Comparison of ENCODE assay signal across 13 cellular contexts in the genomic region with DNA sequence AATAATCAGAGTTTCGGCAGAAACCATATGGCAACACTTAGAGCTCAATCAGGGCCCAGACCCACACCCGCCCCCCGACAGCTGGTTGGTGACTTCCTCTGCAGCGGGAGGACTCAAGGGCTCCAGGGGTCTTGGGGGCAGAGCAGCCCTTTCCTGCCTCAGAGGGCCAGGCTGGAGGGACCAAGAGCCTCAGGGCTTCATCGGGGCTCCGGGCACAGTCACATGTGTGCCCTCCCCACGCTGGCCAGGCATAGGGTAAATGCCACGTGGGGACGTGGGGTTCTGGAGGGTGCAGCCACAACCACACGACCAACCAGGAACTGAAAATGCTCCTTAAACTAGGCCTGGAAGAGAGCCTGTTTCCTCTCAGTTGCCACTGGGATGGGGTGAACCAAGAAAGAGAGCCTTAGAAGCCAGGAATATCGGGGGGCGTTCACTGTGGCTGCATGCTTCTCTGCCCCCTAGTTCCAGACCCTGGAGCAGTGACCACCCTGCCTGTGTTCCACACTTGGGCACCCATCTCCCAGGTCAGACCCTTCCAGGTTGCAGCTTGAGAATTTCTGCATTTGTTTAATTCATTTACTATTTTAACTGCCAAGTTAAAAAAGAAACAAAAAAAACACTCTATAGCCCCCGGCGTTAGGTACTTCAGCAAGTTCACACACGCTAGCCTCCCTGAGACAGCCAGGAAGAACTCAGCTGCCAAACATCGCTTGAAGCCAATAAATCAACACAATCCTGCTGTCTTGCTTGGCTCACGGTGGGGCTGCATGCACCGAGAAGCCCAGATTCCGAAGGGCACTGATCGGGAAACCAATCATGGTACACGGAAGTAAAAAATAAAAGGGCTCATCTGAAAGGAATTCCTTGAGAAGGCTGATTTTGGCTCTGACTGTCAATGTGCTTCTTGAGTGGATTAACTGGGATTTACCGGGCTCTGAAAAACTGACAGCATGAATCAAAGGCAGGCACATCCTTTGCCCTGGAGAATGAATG. TPM values are rescaled to one million over a fixed set of nuclear protein-coding genes. Genes with fewer than 3 reads are reported as not detected.
DNase-seq lines count a peak whose midpoint lies in the region; ATAC-seq, FAIRE-seq and TF ChIP-seq lines count a peak whose summit lies in the region.
"Had no signal": no experiment of that assay in that cellular context is flagged by ENCODE, and none has a peak within 500 bp of the region (broad histone marks: within the 10 kb centered on the region; RNA-seq: fewer than 3 reads in every experiment).

No MANE protein-coding gene starts in this region.

- no peaks in the 10 kb centered on the region for H3K79me2 ChIP-seq in mesendoderm (ENCODE audit: control insufficient read depth, insufficient read depth, low read length)

- WGBS in mesendoderm (ENCODE audit: extremely low coverage, insufficient coverage, low lambda C conversion rate), result no CpG with 5 or more reads among the region's 22 CpGs

- no peak overlapping the region for H3K18ac ChIP-seq in mesendoderm (ENCODE audit: low read length)

- no peak overlapping the region for H3K9ac ChIP-seq in BLaER1 treated with 17β-estradiol and CSF1 and Interleukin-3, amounts not matched to agents 10 nM and 100 nM
- no peak overlapping the region for H3K9ac ChIP-seq in mesendoderm (ENCODE audit: low read length)

- no peaks in the 10 kb centered on the region for H3K79me1 ChIP-seq in mesendoderm (ENCODE audit: low read length)

- no peaks in the 10 kb centered on the region for H3K36me3 ChIP-seq in BLaER1 treated with 17β-estradiol and CSF1 and Interleukin-3, amounts not matched to agents 10 nM and 100 nM
- H3K36me3 ChIP-seq in brain microvascular endothelial cell (replicated peaks) (no peaks in the 10 kb centered on the region), uterus (no peaks in the 10 kb centered on the region), mesendoderm (ENCODE audit: control insufficient read depth, insufficient read depth, low read length) (no peaks in the 10 kb centered on the region)

- H3K4ac ChIP-seq in mesendoderm (ENCODE audit: low read depth, low read length), result no peak overlapping the region

- FAIRE-seq in GM12891 (lab: Jason Lieb, UNC), result no peak

- no peak overlapping the region for H4K8ac ChIP-seq in mesendoderm (ENCODE audit: low read depth, low read length)

- no peak overlapping the region for H3K23ac ChIP-seq in mesendoderm (ENCODE audit: low read length)

- H3K9me3 ChIP-seq in BLaER1 treated with 17β-estradiol and CSF1 and Interleukin-3, amounts not matched to agents 10 nM and 100 nM (replicated peaks in 1 of 11), result peaks cover 0 to 6% (median 4%) of the 10 kb centered on the region in 11 experiments; a peak in 9 of 22 replicates
- no peaks in the 10 kb centered on the region for H3K9me3 ChIP-seq in uterus

- no peak overlapping the region for H3K4me3 ChIP-seq in BLaER1 treated with 17β-estradiol and CSF1 and Interleukin-3, amounts not matched to agents 10 nM and 100 nM
- H3K4me3 ChIP-seq in brain microvascular endothelial cell (ENCODE audit: low read depth, low read length) (no peak overlapping the region), uterus (no peak overlapping the region), mesendoderm (ENCODE audit: low read length) (no peak overlapping the region)

- no peak for ATAC-seq in HG03521 (IDR thresholded peaks at IDR 0.05; ENCODE audit: unreplicated experiment)

- no peak overlapping the region for H2BK5ac ChIP-seq in mesendoderm (ENCODE audit: low read length)

- no peak overlapping the region for H4K5ac ChIP-seq in mesendoderm (ENCODE audit: low read length)

- H3K4me1 ChIP-seq in BLaER1 treated with 17β-estradiol and CSF1 and Interleukin-3, amounts not matched to agents 10 nM and 100 nM, result peaks cover 33 to 58% (median 48%) of the 10 kb centered on the region in 10 experiments
- H3K4me1 ChIP-seq in uterus (no peaks in the 10 kb centered on the region), mesendoderm (ENCODE audit: control insufficient read depth, low read depth, low read length) (no peaks in the 10 kb centered on the region)

- TF ChIP-seq POLR2A in uterus (IDR thresholded peaks at IDR 0.05), result no peak
- TF ChIP-seq POLR2A in GM12891 (IDR thresholded peaks at IDR 0.05; ENCODE audit: low read depth, low read length), result no peak

- no peak overlapping the region for H2BK15ac ChIP-seq in mesendoderm (replicated peaks; ENCODE audit: low read depth)

- intact Hi-C loops in uterus (cut with DNase I; ENCODE audit: low total_unique reads), result no loop called here

- peaks cover 0 to 23% (median 0%) of the 10 kb centered on the region in 11 experiments; a peak in 6 of 22 replicates for H3K27me3 ChIP-seq in BLaER1 treated with 17β-estradiol and CSF1 and Interleukin-3, amounts not matched to agents 10 nM and 100 nM
- H3K27me3 ChIP-seq in brain microvascular endothelial cell (replicated peaks) (peaks cover 1% of the 10 kb centered on the region), uterus (no peaks in the 10 kb centered on the region), mesendoderm (ENCODE audit: insufficient read depth, low read length, poor library complexity) (no peaks in the 10 kb centered on the region)

- no peak overlapping the region for H2BK120ac ChIP-seq in mesendoderm (ENCODE audit: low read depth, low read length)

- H2AK5ac ChIP-seq in mesendoderm (ENCODE audit: low read length), result no peak overlapping the region

- H4K20me1 ChIP-seq in BLaER1 treated with 17β-estradiol and CSF1 and Interleukin-3, amounts not matched to agents 10 nM and 100 nM, result no peaks in the 10 kb centered on the region; a peak in 1 of 22 replicates

- DNase-seq in MV-4-11 (lab: John Stamatoyannopoulos, UW) (peak; percentile 65), brain microvascular endothelial cell (peak; percentile 3), medulla oblongata (ENCODE audit: extremely low spot score) (peak; percentile 34), uterus (no peak), GM12891 (ENCODE audit: insufficient read length, low spot score) (no peak), mesendoderm (no peak)
- DNase-seq: activated CD4-positive, alpha-beta T cell treated with anti-CD3 and anti-CD28 coated beads, Interleukin-2, amount 50 U/mL, for 1 hour; activated naive CD4-positive, alpha-beta T cell treated with anti-CD3 and anti-CD28 coated beads for 36 hours; CD4-positive, alpha-beta memory T cell; effector CD8-positive, alpha-beta T cell; NCI-H2081 had no signal

- H3K4me2 ChIP-seq in BLaER1 treated with 17β-estradiol and CSF1 and Interleukin-3, amounts not matched to agents 10 nM and 100 nM, result peak overlapping the region; percentile 11 to 85 (median 57); a peak in 20 of 22 replicates
- no peak overlapping the region for H3K4me2 ChIP-seq in mesendoderm (ENCODE audit: low read length)

- no peak overlapping the region for H3K56ac ChIP-seq in mesendoderm (ENCODE audit: low read length)

- H3K27ac ChIP-seq in BLaER1 treated with 17β-estradiol and CSF1 and Interleukin-3, amounts not matched to agents 10 nM and 100 nM, result no peak overlapping the region
- H3K27ac ChIP-seq in brain microvascular endothelial cell, result no peak overlapping the region
- H3K27ac ChIP-seq in uterus, result no peak overlapping the region
- no peak overlapping the region for H3K27ac ChIP-seq in mesendoderm (ENCODE audit: low read depth, low read length)

- TF ChIP-seq CTCF in brain microvascular endothelial cell (IDR thresholded peaks at IDR 0.05; ENCODE audit: low read depth, low read length, missing control alignments), result no peak
- TF ChIP-seq CTCF in uterus (IDR thresholded peaks at IDR 0.05), result no peak

- in situ Hi-C loops in brain microvascular endothelial cell (cut with HindIII; ENCODE audit: low pct_ligation_motif_present, low sequenced_read_pairs), result no loop called here

TF ChIP-seq in GM12891, 5 proteins besides CTCF, POLR2A, EP300 and RAD21:
- TF ChIP-seq POLR2AphosphoS5 (IDR thresholded peaks at IDR 0.05; ENCODE audit: low read depth, low read length) (no peak), SPI1 (IDR thresholded peaks at IDR 0.05; ENCODE audit: low read depth, low read length) (no peak), TAF1 (IDR thresholded peaks at IDR 0.05; ENCODE audit: low read depth, low read length) (no peak), POU2F2 (IDR thresholded peaks at IDR 0.05; ENCODE audit: low read depth, low read length) (no peak), PAX5 (IDR thresholded peaks at IDR 0.05; ENCODE audit: insufficient read depth, low read length, severe bottlenecking) (no peak)

RNA-seq across cellular contexts. Expression of a gene that starts 56.1 kb away (rescaled TPM):
- 100 to 1,000 TPM in 2 of 4 donors, 10 to 100 TPM in 2; 41.5 to 129 (median 89.9) TPM for total RNA-seq in uterus
- polyA plus RNA-seq in GM12891 (2012; ENCODE audit: low read depth, missing spikeins), result 24.9 TPM
- polyA plus RNA-seq in mesendoderm (2013, experiment 1 of 2), result 8.1 TPM
- polyA plus RNA-seq in mesendoderm (2013, experiment 2 of 2), result 6.6 TPM

Comparison
In these comparisons a context has a peak if more than half of its experiments do, and no peak if none do; other contexts are left out.
1. DNase-seq: peak in MV-4-11 (single experiment), brain microvascular endothelial cell (single experiment) and medulla oblongata (single experiment); none in uterus (0 of 2), GM12891 (single experiment) and mesendoderm (single experiment).